Comparison of ENCODE assay signal across 19 cellular contexts in genomic region chr3:49790626-49791411, GRCh38. TPM values are rescaled to one million over a fixed set of nuclear protein-coding genes. Genes with fewer than 3 reads are reported as not detected.
DNase-seq lines count a peak whose midpoint lies in the region; ATAC-seq, FAIRE-seq and TF ChIP-seq lines count a peak whose summit lies in the region.
"Had no signal": no experiment of that assay in that cellular context is flagged by ENCODE, and none has a peak within 500 bp of the region (broad histone marks: within the 10 kb centered on the region; RNA-seq: fewer than 3 reads in every experiment).

No MANE protein-coding gene starts in this region.

- TF ChIP-seq CTCF in endodermal cell (conservative IDR thresholded peaks at IDR 0.05) (no peak), neural progenitor cell (IDR thresholded peaks at IDR 0.05) (no peak)

- peaks cover 0 to 2% of the 10 kb centered on the region in 2 donors for H3K27me3 Mint-ChIP-seq in CD8-positive, alpha-beta memory T cell
- H3K27me3 Mint-ChIP-seq in endodermal cell (ENCODE audit: insufficient read depth) (peaks cover 8% of the 10 kb centered on the region), neural progenitor cell (ENCODE audit: insufficient read depth, low read depth) (peaks cover 13% of the 10 kb centered on the region)
- no peaks in the 10 kb centered on the region for H3K27me3 Mint-ChIP-seq in activated T-cell treated with anti-CD3 and anti-CD28 coated beads, Interleukin-2, amount 50 U/mL, for 4 hours (ENCODE audit: low read depth)
- no peaks in the 10 kb centered on the region for H3K27me3 Mint-ChIP-seq in activated CD8-positive, alpha-beta memory T cell treated with anti-CD3 and anti-CD28 coated beads, Interleukin-2, amount 10 ng/mL, durations not matched to agents 7 days and 5 days
- H3K27me3 Mint-ChIP-seq: activated T-helper 17 cell treated with anti-CD3 and anti-CD28 coated beads, Interleukin-2, amount 50 U/mL, for 72 hours had no signal

- peaks cover 5% of the 10 kb centered on the region for H3F3A ChIP-seq in neural progenitor cell (ENCODE audit: low read depth)

- H4K20me1 ChIP-seq in neural progenitor cell (ENCODE audit: low read depth), result no peaks in the 10 kb centered on the region

- peak overlapping the region in 5 of 8 donors; percentile 13 to 80 (median 71) for H3K27ac Mint-ChIP-seq in CD8-positive, alpha-beta memory T cell
- H3K27ac Mint-ChIP-seq in endodermal cell (no peak overlapping the region), neural progenitor cell (no peak overlapping the region)
- H3K27ac Mint-ChIP-seq in activated CD8-positive, alpha-beta memory T cell treated with anti-CD3 and anti-CD28 coated beads, Interleukin-2, amount 10 ng/mL, durations not matched to agents 7 days and 5 days, result no peak overlapping the region
- H3K27ac Mint-ChIP-seq: activated T-helper 17 cell treated with anti-CD3 and anti-CD28 coated beads, Interleukin-2, amount 50 U/mL, for 72 hours had no signal

- WGBS in endodermal cell (ENCODE audit: insufficient coverage in 1 of 2, insufficient read length in 1 of 2), 2 experiments, result 78 to 81% methylated on average over 3 to 8 of the region's 9 CpGs

- H3K36me3 Mint-ChIP-seq in CD8-positive, alpha-beta memory T cell, result peaks cover 0 to 3% (median 0%) of the 10 kb centered on the region in 3 donors
- H3K36me3 Mint-ChIP-seq in endodermal cell (ENCODE audit: low read depth) (no peaks in the 10 kb centered on the region), neural progenitor cell (no peaks in the 10 kb centered on the region)
- no peaks in the 10 kb centered on the region for H3K36me3 Mint-ChIP-seq in activated T-cell treated with anti-CD3 and anti-CD28 coated beads, Interleukin-2, amount 50 U/mL, for 4 hours (ENCODE audit: insufficient read depth)
- no peaks in the 10 kb centered on the region for H3K36me3 Mint-ChIP-seq in activated CD8-positive, alpha-beta memory T cell treated with anti-CD3 and anti-CD28 coated beads, Interleukin-2, amount 10 ng/mL, durations not matched to agents 7 days and 5 days

- H3K27me3 ChIP-seq in CD8-positive, alpha-beta memory T cell (ENCODE audit: insufficient read depth, low read length, poor library complexity, severe bottlenecking), result no peaks in the 10 kb centered on the region
- H3K27me3 ChIP-seq in endodermal cell (ENCODE audit: control insufficient read depth, insufficient read depth, low read length, poor library complexity, severe bottlenecking) (no peaks in the 10 kb centered on the region), neural progenitor cell (no peaks in the 10 kb centered on the region)

- peak overlapping the region in 1 of 7 donors; percentile 80 for H3K4me3 Mint-ChIP-seq in CD8-positive, alpha-beta memory T cell
- no peak overlapping the region for H3K4me3 Mint-ChIP-seq in endodermal cell
- H3K4me3 Mint-ChIP-seq in neural progenitor cell, result peak overlapping the region; percentile 7
- H3K4me3 Mint-ChIP-seq in activated T-cell treated with anti-CD3 and anti-CD28 coated beads, Interleukin-2, amount 50 U/mL, for 4 hours, result no peak overlapping the region
- no peak overlapping the region for H3K4me3 Mint-ChIP-seq in activated CD8-positive, alpha-beta memory T cell treated with anti-CD3 and anti-CD28 coated beads, Interleukin-2, amount 10 ng/mL, durations not matched to agents 7 days and 5 days
- H3K4me3 Mint-ChIP-seq: activated T-helper 17 cell treated with anti-CD3 and anti-CD28 coated beads, Interleukin-2, amount 50 U/mL, for 72 hours had no signal

- H3K27ac ChIP-seq in CD8-positive, alpha-beta memory T cell (ENCODE audit: low read depth, low read length), result no peak overlapping the region
- H3K27ac ChIP-seq in endodermal cell (ENCODE audit: low read depth, low read length) (peak overlapping the region; percentile 41), neural progenitor cell (no peak overlapping the region)
- H3K27ac ChIP-seq: left ventricle myocardium inferior, parathyroid adenoma, skin epidermis, thoracic aorta had no signal

- peaks cover 5% of the 10 kb centered on the region for H3K79me2 ChIP-seq in neural progenitor cell (ENCODE audit: low read depth)

- POLR2A ChIA-PET in CD8-positive, alpha-beta memory T cell (lab: Charles Lee), result interaction anchor here (1.3 kb wide), 1 partner anchor 12 kb away, joined by 3 read pairs; the partner anchor contains the start of gene INKA1

- no peak overlapping the region for H3K4me3 ChIP-seq in CD8-positive, alpha-beta memory T cell (ENCODE audit: low read length)
- no peak overlapping the region for H3K4me3 ChIP-seq in endodermal cell (ENCODE audit: low read length)
- no peak overlapping the region for H3K4me3 ChIP-seq in neural progenitor cell
- H3K4me3 ChIP-seq: left ventricle myocardium inferior, skin epidermis, thoracic aorta had no signal

- no peaks in the 10 kb centered on the region for H3K9me3 ChIP-seq in CD8-positive, alpha-beta memory T cell (ENCODE audit: low read length)
- H3K9me3 ChIP-seq in endodermal cell (ENCODE audit: control insufficient read depth, low read length) (no peaks in the 10 kb centered on the region), neural progenitor cell (ENCODE audit: low read depth) (no peaks in the 10 kb centered on the region)
- H3K9me3 ChIP-seq: left ventricle myocardium inferior, thoracic aorta had no signal

- FAIRE-seq in HTR-8/SVneo (lab: Jason Lieb, UNC), result peak; percentile 91
- FAIRE-seq: frontal cortex had no signal

- H3K4me1 Mint-ChIP-seq in CD8-positive, alpha-beta memory T cell, result peaks cover 11 to 21% (median 18%) of the 10 kb centered on the region in 3 donors
- H3K4me1 Mint-ChIP-seq in endodermal cell, result no peaks in the 10 kb centered on the region
- H3K4me1 Mint-ChIP-seq in neural progenitor cell, result peaks cover 24% of the 10 kb centered on the region
- H3K4me1 Mint-ChIP-seq in activated T-cell treated with anti-CD3 and anti-CD28 coated beads, Interleukin-2, amount 50 U/mL, for 4 hours (ENCODE audit: low read depth), result peaks cover 9% of the 10 kb centered on the region
- peaks cover 15% of the 10 kb centered on the region for H3K4me1 Mint-ChIP-seq in activated CD8-positive, alpha-beta memory T cell treated with anti-CD3 and anti-CD28 coated beads, Interleukin-2, amount 10 ng/mL, durations not matched to agents 7 days and 5 days
- H3K4me1 Mint-ChIP-seq: activated T-helper 17 cell treated with anti-CD3 and anti-CD28 coated beads, Interleukin-2, amount 50 U/mL, for 72 hours had no signal

- no peak overlapping the region for H3K4me2 ChIP-seq in neural progenitor cell

- H3K9ac ChIP-seq in endodermal cell (ENCODE audit: extremely low read depth, low read length, poor library complexity, severe bottlenecking), result no peak overlapping the region
- H3K9ac ChIP-seq in neural progenitor cell, result no peak overlapping the region
- H3K9ac ChIP-seq: parathyroid adenoma had no signal

- H3K4me1 ChIP-seq in CD8-positive, alpha-beta memory T cell (ENCODE audit: insufficient read depth, low read length), result peaks cover 14% of the 10 kb centered on the region
- H3K4me1 ChIP-seq in endodermal cell (ENCODE audit: control insufficient read depth, insufficient read depth, low read length) (no peaks in the 10 kb centered on the region), neural progenitor cell (no peaks in the 10 kb centered on the region)

- H2AFZ ChIP-seq in neural progenitor cell (replicated peaks), result no peak overlapping the region
- H2AFZ ChIP-seq: parathyroid adenoma had no signal

- ATAC-seq in activated CD4-positive, CD25-positive, alpha-beta regulatory T cell treated with anti-CD3 and anti-CD28 coated beads, Interleukin-2, amount 50 U/mL, for 24 hours, result no peak
- no peak for ATAC-seq in activated T-cell treated with anti-CD3 and anti-CD28 coated beads, Interleukin-2, amount 50 U/mL, for 4 hours
- ATAC-seq in activated CD8-positive, alpha-beta memory T cell treated with anti-CD3 and anti-CD28 coated beads, Interleukin-2, amount 10 ng/mL, durations not matched to agents 7 days and 5 days, result no peak
- ATAC-seq: activated T-helper 17 cell treated with anti-CD3 and anti-CD28 coated beads, Interleukin-2, amount 50 U/mL, for 72 hours; HCT116 had no signal

- no peaks in the 10 kb centered on the region for H3K9me3 Mint-ChIP-seq in CD8-positive, alpha-beta memory T cell
- H3K9me3 Mint-ChIP-seq in endodermal cell (no peaks in the 10 kb centered on the region), neural progenitor cell (no peaks in the 10 kb centered on the region)
- no peaks in the 10 kb centered on the region for H3K9me3 Mint-ChIP-seq in activated T-cell treated with anti-CD3 and anti-CD28 coated beads, Interleukin-2, amount 50 U/mL, for 4 hours
- H3K9me3 Mint-ChIP-seq in activated CD8-positive, alpha-beta memory T cell treated with anti-CD3 and anti-CD28 coated beads, Interleukin-2, amount 10 ng/mL, durations not matched to agents 7 days and 5 days (ENCODE audit: low read depth), result no peaks in the 10 kb centered on the region
- H3K9me3 Mint-ChIP-seq: activated T-helper 17 cell treated with anti-CD3 and anti-CD28 coated beads, Interleukin-2, amount 50 U/mL, for 72 hours had no signal

- no peaks in the 10 kb centered on the region for H3K36me3 ChIP-seq in CD8-positive, alpha-beta memory T cell (ENCODE audit: insufficient read depth, low read length)
- no peaks in the 10 kb centered on the region for H3K36me3 ChIP-seq in endodermal cell (ENCODE audit: control insufficient read depth, insufficient read depth, low read length)
- H3K36me3 ChIP-seq in neural progenitor cell, result no peaks in the 10 kb centered on the region
- H3K36me3 ChIP-seq: left ventricle myocardium inferior, thoracic aorta had no signal

- no peak for DNase-seq in CD8-positive, alpha-beta memory T cell
- DNase-seq in HTR-8/SVneo (ENCODE audit: insufficient read length, low spot score), result peak; percentile 91
- peak; percentile 38 for DNase-seq in endodermal cell
- no peak for DNase-seq in neural progenitor cell (ENCODE audit: low spot score)
- no peak for DNase-seq in stimulated activated CD4-positive, alpha-beta T cell treated with anti-CD3 and anti-CD28 coated beads, Interleukin-2, amount 100 ng/mL, for 24 hours
- no peak for DNase-seq in activated T-cell treated with anti-CD3 and anti-CD28 coated beads, Interleukin-2, amount 50 U/mL, for 4 hours
- no peak for DNase-seq in activated CD8-positive, alpha-beta memory T cell treated with anti-CD3 and anti-CD28 coated beads, Interleukin-2, amount 10 ng/mL, durations not matched to agents 7 days and 5 days
- DNase-seq: DMS 273 treated with DMSO at 0.1 percent for 48 hours; left ventricle myocardium inferior; NK-92 treated with Interleukin-12 subunit alpha and Interleukin-12 subunit beta, amount 100 ng/mL, for 24 hours had no signal

- CTCF ChIA-PET in CD8-positive, alpha-beta memory T cell (lab: Charles Lee), result interaction anchor here (1.1 to 1.3 kb wide), 2 partner anchors 12 to 48 kb away, joined by 4 read pairs; partner anchors contain the start of gene INKA1
- CTCF ChIA-PET in activated CD8-positive, alpha-beta memory T cell treated with anti-CD3 and anti-CD28 coated beads, Interleukin-2, amount 10 ng/mL, durations not matched to agents 7 days and 5 days (lab: Charles Lee), result interaction anchor here (0.7 to 3.0 kb wide), 5 partner anchors 12 to 445 kb away, joined by 3 to 16 read pairs (median 3); partner anchors contain the start of gene INKA1

RNA-seq across cellular contexts. Expression of gene IP6K1, which starts 4.5 kb away (rescaled TPM):
- total RNA-seq in CD8-positive, alpha-beta memory T cell, result 10 to 100 TPM; 37.1 to 47.5 TPM
- polyA plus RNA-seq in CD8-positive, alpha-beta memory T cell, result 26.1 TPM
- 10 to 100 TPM; 45.8 to 49.8 TPM for total RNA-seq in endodermal cell
- polyA plus RNA-seq in endodermal cell (2013, experiment 1 of 2), result 32.6 TPM
- polyA plus RNA-seq in endodermal cell (2013, experiment 2 of 2), result 31.4 TPM
- total RNA-seq in neural progenitor cell (ENCODE audit: low replicate concordance), result 26.3 and 41.2 TPM in 2 replicates
- 10 to 100 TPM; 37.2 to 39.0 (median 38.2) TPM for total RNA-seq in activated T-cell treated with anti-CD3 and anti-CD28 coated beads, Interleukin-2, amount 50 U/mL, for 4 hours
- 10 to 100 TPM; 38.3 to 41.0 TPM for total RNA-seq in activated CD8-positive, alpha-beta memory T cell treated with anti-CD3 and anti-CD28 coated beads, Interleukin-2, amount 10 ng/mL, durations not matched to agents 7 days and 5 days

RNA-seq across cellular contexts. Expression of gene CDHR4, which starts 8.9 kb away (rescaled TPM):
- total RNA-seq in CD8-positive, alpha-beta memory T cell, result not detected
- polyA plus RNA-seq in CD8-positive, alpha-beta memory T cell, result not detected
- not detected for total RNA-seq in endodermal cell
- polyA plus RNA-seq in endodermal cell (2013, experiment 1 of 2), result not detected
- polyA plus RNA-seq in endodermal cell (2013, experiment 2 of 2), result not detected
- 0.12 TPM in 1 of 2 replicates, not detected in the other for total RNA-seq in neural progenitor cell (ENCODE audit: low replicate concordance)
- total RNA-seq in activated T-cell treated with anti-CD3 and anti-CD28 coated beads, Interleukin-2, amount 50 U/mL, for 4 hours, result not detected
- under 1 TPM in 1 of 2 experiments, not detected in 1; 0.16 TPM for total RNA-seq in activated CD8-positive, alpha-beta memory T cell treated with anti-CD3 and anti-CD28 coated beads, Interleukin-2, amount 10 ng/mL, durations not matched to agents 7 days and 5 days
- total RNA-seq: endothelial cell of umbilical vein, frontal cortex, left ventricle myocardium inferior, LHCN-M2 had no signal

RNA-seq across cellular contexts. Expression of gene INKA1, which starts 12.2 kb away (rescaled TPM):
- total RNA-seq in CD8-positive, alpha-beta memory T cell, result 1 to 10 TPM; 1.1 to 1.7 TPM
- polyA plus RNA-seq in CD8-positive, alpha-beta memory T cell, result 1.1 TPM
- total RNA-seq in endodermal cell (not detected), neural progenitor cell (ENCODE audit: low replicate concordance) (0.84 TPM in 1 of 2 replicates, not detected in the other)
- polyA plus RNA-seq in endodermal cell (2013, experiment 1 of 2), result 1.9 TPM
- 3.0 TPM for polyA plus RNA-seq in endodermal cell (2013, experiment 2 of 2)
- 1 to 10 TPM; 1.4 to 1.8 (median 1.4) TPM for total RNA-seq in activated T-cell treated with anti-CD3 and anti-CD28 coated beads, Interleukin-2, amount 50 U/mL, for 4 hours
- total RNA-seq in activated CD8-positive, alpha-beta memory T cell treated with anti-CD3 and anti-CD28 coated beads, Interleukin-2, amount 10 ng/mL, durations not matched to agents 7 days and 5 days, result under 1 TPM; 0.73 to 0.85 TPM

RNA-seq across cellular contexts. Expression of gene UBA7, which starts 22.9 kb away (rescaled TPM):
- total RNA-seq in CD8-positive, alpha-beta memory T cell, result 10 to 100 TPM; 57.8 to 58.3 TPM
- polyA plus RNA-seq in CD8-positive, alpha-beta memory T cell, result 40.7 TPM
- total RNA-seq in endodermal cell (1 to 10 TPM; 1.0 to 3.4 TPM), neural progenitor cell (ENCODE audit: low replicate concordance) (0.47 and 4.3 TPM in 2 replicates)
- polyA plus RNA-seq in endodermal cell (2013, experiment 1 of 2), result 3.4 TPM
- polyA plus RNA-seq in endodermal cell (2013, experiment 2 of 2), result 3.6 TPM
- total RNA-seq in activated T-cell treated with anti-CD3 and anti-CD28 coated beads, Interleukin-2, amount 50 U/mL, for 4 hours, result 10 to 100 TPM; 27.7 to 28.7 (median 27.8) TPM
- total RNA-seq in activated CD8-positive, alpha-beta memory T cell treated with anti-CD3 and anti-CD28 coated beads, Interleukin-2, amount 10 ng/mL, durations not matched to agents 7 days and 5 days, result 100 to 1,000 TPM; 149 to 212 TPM

Comparison
In these comparisons a context has a peak if more than half of its experiments do, and no peak if none do; other contexts are left out.
1. DNase-seq: peak in HTR-8/SVneo (single experiment) and endodermal cell (single experiment); none in CD8-positive, alpha-beta memory T cell (0 of 5), neural progenitor cell (single experiment), stimulated activated CD4-positive, alpha-beta T cell treated with anti-CD3 and anti-CD28 coated beads, Interleukin-2, amount 100 ng/mL, for 24 hours (0 of 2), activated T-cell treated with anti-CD3 and anti-CD28 coated beads, Interleukin-2, amount 50 U/mL, for 4 hours (single experiment) and activated CD8-positive, alpha-beta memory T cell treated with anti-CD3 and anti-CD28 coated beads, Interleukin-2, amount 10 ng/mL, durations not matched to agents 7 days and 5 days (single experiment).
2. H3K27ac Mint-ChIP-seq: peak in CD8-positive, alpha-beta memory T cell (5 of 8); none in endodermal cell (single experiment), neural progenitor cell (single experiment) and activated CD8-positive, alpha-beta memory T cell treated with anti-CD3 and anti-CD28 coated beads, Interleukin-2, amount 10 ng/mL, durations not matched to agents 7 days and 5 days (single experiment).